ENCODE assay signal across 8 cellular contexts in genomic region chr10:9342865-9343450, GRCh38.
DNase-seq lines count a peak whose midpoint lies in the region; ATAC-seq, FAIRE-seq and TF ChIP-seq lines count a peak whose summit lies in the region.

No MANE protein-coding gene starts in this region.

- H3K27me3 ChIP-seq in DND-41 (ENCODE audit: insufficient read depth, low read length, poor library complexity): no peaks in the 10 kb centered on the region

- H4K20me1 ChIP-seq in DND-41 (ENCODE audit: insufficient read depth, low read length): no peaks in the 10 kb centered on the region

- no peak overlapping the region for H3K27ac ChIP-seq in DND-41 (ENCODE audit: low read length)

- ATAC-seq in DND-41 (ENCODE audit: insufficient read depth, low read depth): peak; percentile 73
- peak; percentile 79 for ATAC-seq in HG02884 (IDR thresholded peaks at IDR 0.05; ENCODE audit: unreplicated experiment)
- no peak for ATAC-seq in HG03571 (IDR thresholded peaks at IDR 0.05; ENCODE audit: unreplicated experiment)
- no peak for ATAC-seq in GM18511 (IDR thresholded peaks at IDR 0.05; ENCODE audit: unreplicated experiment)

- no peak overlapping the region for H3K9ac ChIP-seq in DND-41 (ENCODE audit: low read depth, low read length)

- H3K9me3 ChIP-seq in DND-41 (ENCODE audit: insufficient read depth, low read length, severe bottlenecking): no peaks in the 10 kb centered on the region

- no peaks in the 10 kb centered on the region for H3K36me3 ChIP-seq in DND-41 (ENCODE audit: insufficient read depth, low read length)

- no peak overlapping the region for H3K4me2 ChIP-seq in DND-41 (ENCODE audit: insufficient read depth, low read length)

- H3K79me2 ChIP-seq in DND-41 (ENCODE audit: insufficient read depth, low read length): no peaks in the 10 kb centered on the region

- no peak for FAIRE-seq in RCC 7860 (lab: Jason Lieb, UNC)

- TF ChIP-seq CTCF in DND-41 (IDR thresholded peaks at IDR 0.05; ENCODE audit: borderline replicate concordance, extremely low read depth, low read length, poor library complexity, severe bottlenecking): peak; percentile 83
- TF ChIP-seq CTCF in fibroblast of mammary gland (conservative IDR thresholded peaks at IDR 0.05; ENCODE audit: control insufficient read depth, insufficient read depth, low read depth, low read length): peak; percentile 87

- no peak overlapping the region for H2AFZ ChIP-seq in DND-41 (ENCODE audit: low read depth, low read length)

- H3K4me3 ChIP-seq in DND-41 (ENCODE audit: low read depth in 1 of 2, low read length in 2 of 2) (no peak overlapping the region), fibroblast of mammary gland (ENCODE audit: control insufficient read depth, low read depth, low read length) (no peak overlapping the region), skeletal muscle cell (ENCODE audit: low read depth, low read length) (no peak overlapping the region)

- DNase-seq in DND-41: peak; percentile 18
- peak; percentile 18 for DNase-seq in RCC 7860 (ENCODE audit: low spot score)
- DNase-seq in fibroblast of mammary gland (ENCODE audit: low read depth): peak; percentile 48
- peak; percentile 7 for DNase-seq in skeletal muscle cell (ENCODE audit: low read depth)
- DNase-seq in DMS153 treated with DMSO at 0.1 percent for 48 hours (lab: John Stamatoyannopoulos, UW; ENCODE audit: unreplicated experiment): no peak

- no peaks in the 10 kb centered on the region for H3K4me1 ChIP-seq in DND-41 (ENCODE audit: insufficient read depth, low read length)

Comparison
In these comparisons a context has a peak if more than half of its experiments do, and no peak if none do; other contexts are left out.
1. ATAC-seq: peak in DND-41 (single experiment) and HG02884 (single experiment); none in HG03571 (single experiment) and GM18511 (single experiment).